Comparison of ENCODE assay signal across 30 cellular contexts in genomic region chr13:80376554-80376953, GRCh38. TPM values are rescaled to one million over a fixed set of nuclear protein-coding genes. Genes with fewer than 3 reads are reported as not detected.
"Had no signal": no experiment of that assay in that cellular context is flagged by ENCODE, and none has a peak within 500 bp of the region (broad histone marks: within the 10 kb centered on the region; RNA-seq: fewer than 3 reads in every experiment).

No MANE protein-coding gene starts in this region.

- H3K36me3 ChIP-seq: ascending aorta, cardiac muscle cell, WERI-Rb-1 had no signal

- H3K9me3 ChIP-seq: ascending aorta had no signal

- H3K4me3 ChIP-seq: ascending aorta, cardiac muscle cell had no signal

- H3K27ac ChIP-seq: ascending aorta, cardiac muscle cell, WERI-Rb-1 had no signal

- H3K4me1 ChIP-seq: ascending aorta had no signal

- DNase-seq: activated B cell treated with CpG ODN at 0.5 μM for 24 hours; activated CD4-positive, alpha-beta memory T cell treated with anti-CD3 and anti-CD28 coated beads, Interleukin-2, amount 10 ng/mL, durations not matched to agents 7 days and 5 days; activated CD4-positive, alpha-beta T cell treated with anti-CD3 and anti-CD28 coated beads for 1 hour; activated CD4-positive, alpha-beta T cell treated with anti-CD3 and anti-CD28 coated beads for 36 hours; activated CD4-positive, alpha-beta T cell treated with anti-CD3 and anti-CD28 coated beads for 48 hours; activated CD4-positive, alpha-beta T cell treated with anti-CD3 and anti-CD28 coated beads, Interleukin-2, amount 10 ng/mL, durations not matched to agents 7 days and 5 days; activated CD4-positive, alpha-beta T cell treated with anti-CD3 and anti-CD28 coated beads, Interleukin-2, amount 50 U/mL, for 48 hours; activated CD8-positive, alpha-beta memory T cell treated with anti-CD3 and anti-CD28 coated beads for 24 hours; activated CD8-positive, alpha-beta memory T cell treated with anti-CD3 and anti-CD28 coated beads, Interleukin-2, amount 10 ng/mL, durations not matched to agents 7 days and 5 days; activated CD8-positive, alpha-beta memory T cell treated with anti-CD3 and anti-CD28 coated beads, Interleukin-2, amount 50 U/mL, for 48 hours; activated CD8-positive, alpha-beta T cell treated with anti-CD3 and anti-CD28 coated beads, Interleukin-2, amount 10 ng/mL, durations not matched to agents 7 days and 5 days; activated effector memory CD4-positive, alpha-beta T cell treated with Interleukin-2 at 50 U/mL for 16 hours; activated gamma-delta T cell; activated naive CD4-positive, alpha-beta T cell treated with anti-CD3 and anti-CD28 coated beads, Interleukin-2, amount 10 ng/mL, durations not matched to agents 7 days and 5 days; activated naive CD4-positive, alpha-beta T cell treated with Interleukin-2 at 50 U/mL for 16 hours; activated naive CD8-positive, alpha-beta T cell treated with anti-CD3 and anti-CD28 coated beads, Interleukin-2, amount 10 ng/mL, durations not matched to agents 7 days and 5 days; activated naive CD8-positive, alpha-beta T cell treated with anti-CD3 and anti-CD28 coated beads, Interleukin-2, amount 50 U/mL, for 24 hours; activated T-cell treated with anti-CD3 and anti-CD28 coated beads, Interleukin-2, amount 50 U/mL, for 24 hours; activated T-cell treated with anti-CD3 and anti-CD28 coated beads, Interleukin-2, amount 50 U/mL, for 48 hours; amygdala; anterior cingulate cortex; caudate nucleus; SW 1271; T-helper 1 cell; T-helper 2 cell; T-helper 9 cell; WERI-Rb-1 had no signal

- ATAC-seq: activated CD4-positive, alpha-beta T cell treated with anti-CD3 and anti-CD28 coated beads for 36 hours; activated CD8-positive, alpha-beta memory T cell treated with anti-CD3 and anti-CD28 coated beads, Interleukin-2, amount 10 ng/mL, durations not matched to agents 7 days and 5 days; activated CD8-positive, alpha-beta T cell treated with anti-CD3 and anti-CD28 coated beads, Interleukin-2, amount 10 ng/mL, durations not matched to agents 7 days and 5 days; activated naive CD8-positive, alpha-beta T cell treated with anti-CD3 and anti-CD28 coated beads, Interleukin-2, amount 50 U/mL, for 24 hours had no signal

- H3K27me3 ChIP-seq: ascending aorta, cardiac muscle cell had no signal

- FAIRE-seq: bronchial epithelial cell had no signal

RNA-seq across cellular contexts. Expression of gene SPRY2, which starts 35.6 kb away (rescaled TPM):
- total RNA-seq: activated CD4-positive, alpha-beta memory T cell treated with anti-CD3 and anti-CD28 coated beads, Interleukin-2, amount 10 ng/mL, durations not matched to agents 7 days and 5 days; activated CD4-positive, alpha-beta T cell treated with anti-CD3 and anti-CD28 coated beads, Interleukin-2, amount 10 ng/mL, durations not matched to agents 7 days and 5 days had no signal
